ENCODE assay signal across 8 cellular contexts in the genomic region with DNA sequence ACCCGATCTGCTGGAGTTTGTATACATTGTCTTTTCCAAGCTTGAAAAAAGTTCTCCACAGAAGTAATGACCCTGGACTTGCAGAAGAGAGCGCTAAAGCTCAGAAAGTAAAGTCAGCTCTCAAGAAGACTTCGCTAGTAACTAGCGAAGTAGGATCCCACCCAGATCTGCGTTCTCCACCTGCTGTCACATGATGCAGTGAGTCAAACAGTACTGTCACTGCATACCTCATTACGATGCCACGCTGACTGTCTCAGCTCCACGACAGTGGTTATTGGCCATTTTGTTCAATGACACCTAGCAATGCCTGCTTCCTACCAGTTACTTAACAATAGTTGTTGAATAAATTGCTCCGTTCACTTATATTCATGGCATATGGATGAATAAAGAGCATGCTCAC. TPM values are rescaled to one million over a fixed set of nuclear protein-coding genes. Genes with fewer than 3 reads are reported as not detected.
A peak's percentile ranks its signal among the peaks of the same experiment; 100 is the strongest.
DNase-seq lines count a peak whose midpoint lies in the region; ATAC-seq and TF ChIP-seq lines count a peak whose summit lies in the region.

No MANE protein-coding gene starts in this region.

- H3K4me3 ChIP-seq in Jurkat, Clone E6-1 (ENCODE audit: low read length) = no peak overlapping the region
- H3K4me3 ChIP-seq in testis = no peak overlapping the region

- no peaks in the 10 kb centered on the region for H3K9me3 ChIP-seq in testis

- WGBS in testis, 2 donors = 28 to 35% methylated on average over 9 of the region's 9 CpGs

- TF ChIP-seq POLR2A in testis (IDR thresholded peaks at IDR 0.05) = no peak

- no peaks in the 10 kb centered on the region for H3K27me3 ChIP-seq in testis

- ATAC-seq in GM21360 (IDR thresholded peaks at IDR 0.05; ENCODE audit: unreplicated experiment) = peak; percentile 97

- intact Hi-C loops in testis (cut with DNase I; ENCODE audit: low total_unique reads) = no loop called here

- H3K27ac ChIP-seq in RWPE1 (no peak overlapping the region), testis (no peak overlapping the region)

- CTCF ChIA-PET in RWPE1 (lab: Yijun Ruan, JAX) = interaction anchor here (0.5 to 1.8 kb wide), 13 partner anchors 9 to 580 kb away, joined by 3 to 14 read pairs (median 4); no protein-coding TSS in a partner anchor

- H3K4me1 ChIP-seq in testis = peaks cover 4% of the 10 kb centered on the region

- DNase-seq in EH (ENCODE audit: low read depth) (peak; percentile 82), RWPE1 (ENCODE audit: low spot score) (peak; percentile 92), dermis blood vessel endothelial cell (peak; percentile 79), lung microvascular endothelial cell (ENCODE audit: low read depth in 2 of 2) (peak; percentile 72 to 87), testis (peak; percentile 26), cortex of kidney (lab: John Stamatoyannopoulos, UW) (no peak)
- DNase-seq in Jurkat, Clone E6-1 (ENCODE audit: low read depth, low spot score) = peak; percentile 33

- TF ChIP-seq CTCF in RWPE1 (conservative IDR thresholded peaks at IDR 0.05; ENCODE audit: low read depth) (peak; percentile 83), testis (IDR thresholded peaks at IDR 0.05) (peak; percentile 26 to 63 (median 43))

- H3K36me3 ChIP-seq in testis (ENCODE audit: low read depth, missing control alignments) = no peaks in the 10 kb centered on the region

- POLR2A ChIA-PET in RWPE1 (lab: Yijun Ruan, JAX; ENCODE audit: low non-redundant PET) = no interaction called here

RNA-seq across cellular contexts. Expression of a gene that starts 29.7 kb away (rescaled TPM):
- polyA plus RNA-seq in Jurkat, Clone E6-1 (2012; ENCODE audit: insufficient read depth, insufficient read length) = 258 TPM
- 162 and 618 TPM in 2 replicates for total RNA-seq in dermis blood vessel endothelial cell
- 156 and 191 TPM in 2 replicates for total RNA-seq in lung microvascular endothelial cell
- 100 to 1,000 TPM; 151 to 164 TPM for total RNA-seq in testis
- 214 TPM for polyA plus RNA-seq in testis (ENCODE audit: insufficient read depth, low read depth, low replicate concordance)
